1 cellular context compared by ENCODE assay signal in the genomic region with DNA sequence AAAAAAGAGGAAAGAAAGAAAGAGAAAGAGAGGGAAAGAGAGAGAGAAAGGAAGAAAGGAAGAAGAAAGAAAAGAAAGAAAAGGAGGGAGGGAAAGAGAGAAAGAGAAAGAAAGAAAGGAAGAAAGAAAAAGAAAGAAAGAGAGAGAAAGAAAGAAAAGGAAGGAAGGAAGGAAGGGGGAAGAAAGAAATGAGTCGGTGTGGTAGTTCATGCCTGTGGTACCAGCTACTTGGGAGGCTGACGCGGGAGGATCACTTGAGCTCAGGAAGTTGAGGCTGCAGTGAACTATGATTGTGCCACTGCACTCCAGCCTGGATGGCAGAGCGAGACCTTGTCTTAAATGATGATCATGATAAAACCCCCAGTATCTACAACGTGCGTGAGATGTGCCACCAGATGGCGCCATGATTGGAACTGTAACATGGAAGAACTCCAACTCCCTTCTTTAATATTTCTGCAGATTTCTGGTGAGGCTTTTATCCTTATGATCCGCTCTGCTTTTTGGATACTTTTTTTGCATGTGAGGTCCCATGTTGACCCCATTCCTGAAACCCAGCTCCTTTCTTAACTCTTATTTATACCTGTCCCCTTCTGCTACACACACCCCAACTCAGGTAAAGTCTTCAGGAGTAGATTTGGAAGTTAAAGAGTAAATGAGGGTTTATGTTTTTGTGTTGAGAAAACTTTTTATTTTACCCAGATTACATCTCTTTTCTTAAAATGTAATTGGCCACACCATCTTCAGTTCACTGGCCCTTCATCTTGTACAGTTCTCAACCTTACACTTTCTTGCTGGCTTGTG.
TF ChIP-seq lines count a peak whose summit lies in the region.

No MANE protein-coding gene starts in this region.

TF ChIP-seq in K562, 482 proteins besides CTCF, POLR2A, EP300 and RAD21 (continued from another document):
- TF ChIP-seq, protein P1, sequence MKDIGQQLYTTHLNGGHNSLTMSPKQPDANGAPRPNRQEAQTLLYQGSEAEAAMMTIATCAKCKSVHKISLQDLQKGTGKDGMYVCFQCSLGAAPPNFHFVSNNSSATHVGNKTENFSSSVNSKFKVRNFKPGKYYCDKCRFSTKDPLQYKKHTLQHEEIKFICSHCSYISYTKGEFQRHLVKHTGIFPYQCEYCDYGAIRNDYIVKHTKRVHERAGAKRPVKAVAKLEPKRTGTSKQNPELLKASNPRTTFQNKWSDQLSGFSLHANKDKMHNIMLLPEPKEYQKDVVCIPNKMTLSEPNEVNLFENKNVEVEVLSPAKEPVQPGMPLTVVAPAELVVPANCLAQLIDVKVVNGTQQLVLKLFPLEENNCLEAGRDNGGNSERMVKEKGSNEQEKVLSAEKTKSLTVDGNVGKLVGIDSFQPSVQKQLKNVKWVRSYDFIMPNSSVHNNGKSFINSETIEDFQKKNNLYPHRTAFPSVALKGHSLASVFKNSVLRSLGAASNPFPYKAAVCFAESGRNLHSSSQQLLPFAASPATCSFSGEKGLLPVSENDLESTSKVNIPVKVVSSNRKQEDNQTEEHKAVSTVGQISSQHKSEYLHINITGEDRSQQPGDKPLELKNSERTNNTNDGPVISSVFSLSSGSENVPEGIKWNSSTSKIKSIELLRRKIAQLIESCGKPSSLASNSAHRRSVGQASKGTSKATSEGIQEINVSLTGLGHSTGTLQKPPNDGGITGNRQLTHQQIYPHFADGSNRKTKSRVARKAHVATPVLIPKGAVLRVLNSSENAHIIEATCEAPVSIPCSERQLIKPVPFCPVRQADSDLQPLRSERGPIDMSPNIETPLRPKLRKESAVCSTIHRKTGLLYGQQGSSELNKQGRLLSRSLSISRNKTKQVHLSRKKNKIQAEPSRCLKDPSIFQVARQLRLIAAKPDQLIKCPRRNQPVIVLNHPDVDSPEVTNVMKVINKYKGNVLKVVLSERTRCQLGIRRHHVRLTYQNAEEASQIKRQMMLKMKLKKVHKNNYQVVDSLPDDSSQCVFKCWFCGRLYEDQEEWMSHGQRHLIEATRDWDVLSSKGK (CRISPR knock-in tag; IDR thresholded peaks at IDR 0.05), result no peak
- TF ChIP-seq, protein P2, sequence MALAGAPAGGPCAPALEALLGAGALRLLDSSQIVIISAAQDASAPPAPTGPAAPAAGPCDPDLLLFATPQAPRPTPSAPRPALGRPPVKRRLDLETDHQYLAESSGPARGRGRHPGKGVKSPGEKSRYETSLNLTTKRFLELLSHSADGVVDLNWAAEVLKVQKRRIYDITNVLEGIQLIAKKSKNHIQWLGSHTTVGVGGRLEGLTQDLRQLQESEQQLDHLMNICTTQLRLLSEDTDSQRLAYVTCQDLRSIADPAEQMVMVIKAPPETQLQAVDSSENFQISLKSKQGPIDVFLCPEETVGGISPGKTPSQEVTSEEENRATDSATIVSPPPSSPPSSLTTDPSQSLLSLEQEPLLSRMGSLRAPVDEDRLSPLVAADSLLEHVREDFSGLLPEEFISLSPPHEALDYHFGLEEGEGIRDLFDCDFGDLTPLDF (CRISPR knock-in tag; IDR thresholded peaks at IDR 0.05), result no peak
- TF ChIP-seq ZSCAN29 (IDR thresholded peaks at IDR 0.05) (no peak), ZNF444 (CRISPR knock-in tag; IDR thresholded peaks at IDR 0.05) (no peak), TAL1 (IDR thresholded peaks at IDR 0.05) (no peak), RFX5 (IDR thresholded peaks at IDR 0.05; ENCODE audit: low read depth, low read length) (no peak), DPF2 (IDR thresholded peaks at IDR 0.05) (peak; percentile 70; the same call in 1 of the 2 replicates), MTA1 (IDR thresholded peaks at IDR 0.05; ENCODE audit: borderline replicate concordance) (peak; percentile 67; the same call in 1 of the 2 replicates), SOX6 (IDR thresholded peaks at IDR 0.05) (0 out of 2 replicates have a peak, but pooled peaks have one; percentile 23), KLF1 (tag; IDR thresholded peaks at IDR 0.05) (no peak), KAT8 (IDR thresholded peaks at IDR 0.05; ENCODE audit: low read depth) (no peak), RCOR1 (IDR thresholded peaks at IDR 0.05; ENCODE audit: borderline replicate concordance in 1 of 2, low read depth in 2 of 2, low read length in 2 of 2) (0 out of 4 replicates have a peak, but pooled peaks of 1 of the 2 experiments have one; percentile 31), ZNF57 (CRISPR knock-in tag; IDR thresholded peaks at IDR 0.05) (no peak), TOE1 (IDR thresholded peaks at IDR 0.05; ENCODE audit: borderline replicate concordance) (0 out of 2 replicates have a peak, but pooled peaks have one; percentile 19), TOE1 (CRISPR knock-in tag; IDR thresholded peaks at IDR 0.05; ENCODE audit: borderline replicate concordance, low read depth) (no peak), ZNF778 (CRISPR knock-in tag; IDR thresholded peaks at IDR 0.05) (no peak), SMARCA4 (IDR thresholded peaks at IDR 0.05) (peak; percentile 47; the same call in 1 of the 2 replicates), CTBP1 (IDR thresholded peaks at IDR 0.05; ENCODE audit: borderline replicate concordance) (0 out of 2 replicates have a peak, but pooled peaks have one; percentile 36), NBN (IDR thresholded peaks at IDR 0.05; ENCODE audit: low read depth) (peak; percentile 52; the same call in 1 of the 2 replicates), EHMT2 (IDR thresholded peaks at IDR 0.05) (0 out of 2 replicates have a peak, but pooled peaks have one; percentile 25), NR3C1 (CRISPR knock-in tag; IDR thresholded peaks at IDR 0.05) (no peak), HLTF (IDR thresholded peaks at IDR 0.05) (peak; percentile 73; the same call in 1 of the 2 replicates), LARP7 (IDR thresholded peaks at IDR 0.05) (peak; percentile 92), HDAC1 (IDR thresholded peaks at IDR 0.05) (no peak; a peak in 1 of 4 replicates), SMARCA5 (IDR thresholded peaks at IDR 0.05) (peak; percentile 13; the same call in 1 of the 2 replicates), ARID1B (IDR thresholded peaks at IDR 0.05) (peak; percentile 48; the same call in 1 of the 2 replicates)
- TF ChIP-seq, protein P3, sequence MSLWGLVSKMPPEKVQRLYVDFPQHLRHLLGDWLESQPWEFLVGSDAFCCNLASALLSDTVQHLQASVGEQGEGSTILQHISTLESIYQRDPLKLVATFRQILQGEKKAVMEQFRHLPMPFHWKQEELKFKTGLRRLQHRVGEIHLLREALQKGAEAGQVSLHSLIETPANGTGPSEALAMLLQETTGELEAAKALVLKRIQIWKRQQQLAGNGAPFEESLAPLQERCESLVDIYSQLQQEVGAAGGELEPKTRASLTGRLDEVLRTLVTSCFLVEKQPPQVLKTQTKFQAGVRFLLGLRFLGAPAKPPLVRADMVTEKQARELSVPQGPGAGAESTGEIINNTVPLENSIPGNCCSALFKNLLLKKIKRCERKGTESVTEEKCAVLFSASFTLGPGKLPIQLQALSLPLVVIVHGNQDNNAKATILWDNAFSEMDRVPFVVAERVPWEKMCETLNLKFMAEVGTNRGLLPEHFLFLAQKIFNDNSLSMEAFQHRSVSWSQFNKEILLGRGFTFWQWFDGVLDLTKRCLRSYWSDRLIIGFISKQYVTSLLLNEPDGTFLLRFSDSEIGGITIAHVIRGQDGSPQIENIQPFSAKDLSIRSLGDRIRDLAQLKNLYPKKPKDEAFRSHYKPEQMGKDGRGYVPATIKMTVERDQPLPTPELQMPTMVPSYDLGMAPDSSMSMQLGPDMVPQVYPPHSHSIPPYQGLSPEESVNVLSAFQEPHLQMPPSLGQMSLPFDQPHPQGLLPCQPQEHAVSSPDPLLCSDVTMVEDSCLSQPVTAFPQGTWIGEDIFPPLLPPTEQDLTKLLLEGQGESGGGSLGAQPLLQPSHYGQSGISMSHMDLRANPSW (CRISPR knock-in tag; IDR thresholded peaks at IDR 0.05), result no peak
- TF ChIP-seq, protein P4, sequence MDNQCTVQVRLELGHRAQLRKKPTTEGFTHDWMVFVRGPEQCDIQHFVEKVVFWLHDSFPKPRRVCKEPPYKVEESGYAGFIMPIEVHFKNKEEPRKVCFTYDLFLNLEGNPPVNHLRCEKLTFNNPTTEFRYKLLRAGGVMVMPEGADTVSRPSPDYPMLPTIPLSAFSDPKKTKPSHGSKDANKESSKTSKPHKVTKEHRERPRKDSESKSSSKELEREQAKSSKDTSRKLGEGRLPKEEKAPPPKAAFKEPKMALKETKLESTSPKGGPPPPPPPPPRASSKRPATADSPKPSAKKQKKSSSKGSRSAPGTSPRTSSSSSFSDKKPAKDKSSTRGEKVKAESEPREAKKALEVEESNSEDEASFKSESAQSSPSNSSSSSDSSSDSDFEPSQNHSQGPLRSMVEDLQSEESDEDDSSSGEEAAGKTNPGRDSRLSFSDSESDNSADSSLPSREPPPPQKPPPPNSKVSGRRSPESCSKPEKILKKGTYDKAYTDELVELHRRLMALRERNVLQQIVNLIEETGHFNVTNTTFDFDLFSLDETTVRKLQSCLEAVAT (IDR thresholded peaks at IDR 0.05), result 0 out of 4 replicates have a peak, but pooled peaks of 1 of the 2 experiments have one; percentile 19
- TF ChIP-seq, protein P5, sequence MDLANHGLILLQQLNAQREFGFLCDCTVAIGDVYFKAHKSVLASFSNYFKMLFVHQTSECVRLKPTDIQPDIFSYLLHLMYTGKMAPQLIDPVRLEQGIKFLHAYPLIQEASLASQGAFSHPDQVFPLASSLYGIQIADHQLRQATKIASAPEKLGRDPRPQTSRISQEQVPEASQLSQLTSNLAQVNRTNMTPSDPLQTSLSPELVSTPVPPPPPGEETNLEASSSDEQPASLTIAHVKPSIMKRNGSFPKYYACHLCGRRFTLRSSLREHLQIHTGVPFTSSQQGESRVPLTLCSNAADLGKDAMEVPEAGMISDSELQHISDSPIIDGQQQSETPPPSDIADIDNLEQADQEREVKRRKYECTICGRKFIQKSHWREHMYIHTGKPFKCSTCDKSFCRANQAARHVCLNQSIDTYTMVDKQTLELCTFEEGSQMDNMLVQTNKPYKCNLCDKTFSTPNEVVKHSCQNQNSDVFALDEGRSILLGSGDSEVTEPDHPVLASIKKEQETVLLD (IDR thresholded peaks at IDR 0.05), result peak; percentile 58; the same call in 1 of the 2 replicates
- TF ChIP-seq, protein P6, sequence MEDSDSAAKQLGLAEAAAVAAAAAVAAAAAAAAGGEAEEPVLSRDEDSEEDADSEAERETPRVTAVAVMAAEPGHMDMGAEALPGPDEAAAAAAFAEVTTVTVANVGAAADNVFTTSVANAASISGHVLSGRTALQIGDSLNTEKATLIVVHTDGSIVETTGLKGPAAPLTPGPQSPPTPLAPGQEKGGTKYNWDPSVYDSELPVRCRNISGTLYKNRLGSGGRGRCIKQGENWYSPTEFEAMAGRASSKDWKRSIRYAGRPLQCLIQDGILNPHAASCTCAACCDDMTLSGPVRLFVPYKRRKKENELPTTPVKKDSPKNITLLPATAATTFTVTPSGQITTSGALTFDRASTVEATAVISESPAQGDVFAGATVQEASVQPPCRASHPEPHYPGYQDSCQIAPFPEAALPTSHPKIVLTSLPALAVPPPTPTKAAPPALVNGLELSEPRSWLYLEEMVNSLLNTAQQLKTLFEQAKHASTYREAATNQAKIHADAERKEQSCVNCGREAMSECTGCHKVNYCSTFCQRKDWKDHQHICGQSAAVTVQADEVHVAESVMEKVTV (CRISPR knock-in tag; IDR thresholded peaks at IDR 0.05), result peak; percentile 48
- TF ChIP-seq, protein P7, sequence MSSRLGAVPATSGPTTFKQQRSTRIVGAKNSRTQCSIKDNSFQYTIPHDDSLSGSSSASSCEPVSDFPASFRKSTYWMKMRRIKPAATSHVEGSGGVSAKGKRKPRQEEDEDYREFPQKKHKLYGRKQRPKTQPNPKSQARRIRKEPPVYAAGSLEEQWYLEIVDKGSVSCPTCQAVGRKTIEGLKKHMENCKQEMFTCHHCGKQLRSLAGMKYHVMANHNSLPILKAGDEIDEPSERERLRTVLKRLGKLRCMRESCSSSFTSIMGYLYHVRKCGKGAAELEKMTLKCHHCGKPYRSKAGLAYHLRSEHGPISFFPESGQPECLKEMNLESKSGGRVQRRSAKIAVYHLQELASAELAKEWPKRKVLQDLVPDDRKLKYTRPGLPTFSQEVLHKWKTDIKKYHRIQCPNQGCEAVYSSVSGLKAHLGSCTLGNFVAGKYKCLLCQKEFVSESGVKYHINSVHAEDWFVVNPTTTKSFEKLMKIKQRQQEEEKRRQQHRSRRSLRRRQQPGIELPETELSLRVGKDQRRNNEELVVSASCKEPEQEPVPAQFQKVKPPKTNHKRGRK (tag; IDR thresholded peaks at IDR 0.05), result peak; percentile 98
